ENCODE assay signal across 8 cellular contexts in the genomic region with DNA sequence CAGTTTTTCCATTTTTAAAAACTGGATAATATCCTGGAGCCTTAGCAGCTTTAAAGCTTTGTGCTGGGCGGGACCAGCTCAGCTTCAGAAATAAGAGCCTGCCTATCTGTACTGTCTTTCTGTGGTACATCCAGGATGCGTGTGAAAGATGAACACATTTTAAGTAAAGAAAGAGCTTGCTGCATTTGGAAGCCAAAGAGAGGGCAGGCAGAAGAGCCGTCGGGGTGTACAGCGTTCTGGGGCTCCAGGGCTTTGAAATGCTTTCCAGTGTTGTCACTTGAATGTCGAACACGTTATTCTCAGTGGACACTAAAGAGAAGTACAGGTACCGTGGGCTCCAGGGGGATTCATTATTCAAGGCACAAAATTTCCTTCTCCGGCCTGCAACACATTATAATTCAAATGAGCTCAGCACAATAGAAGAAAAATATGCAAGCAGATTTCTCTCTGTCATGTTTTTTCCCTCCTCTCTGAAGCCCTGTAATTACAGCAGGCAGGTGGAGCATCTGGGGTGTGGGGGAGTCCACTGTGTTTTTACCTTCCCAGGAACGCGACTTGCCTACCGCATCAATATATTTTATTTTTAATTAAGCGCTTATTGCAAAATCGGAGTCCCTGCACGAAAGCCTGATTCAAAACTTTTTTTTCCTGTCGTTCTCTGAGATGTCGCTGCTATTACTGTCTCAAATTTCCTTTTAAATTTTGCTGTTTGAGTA.
DNase-seq lines count a peak whose midpoint lies in the region; ATAC-seq, FAIRE-seq and TF ChIP-seq lines count a peak whose summit lies in the region.

No MANE protein-coding gene starts in this region.

- H3K27ac Mint-ChIP-seq in endothelial cell (ENCODE audit: unreplicated experiment): no peak overlapping the region
- peak overlapping the region in 1 of 10 donors; percentile 57 for H3K27ac Mint-ChIP-seq in naive thymus-derived CD8-positive, alpha-beta T cell

- intact Hi-C loops in heart right ventricle (cut with DNase I) (loop anchor here in 5 of 10 donors (5.0 to 10.0 kb wide), 5 partner anchors 218 to 670 kb away; a partner anchor contains a TSS), left ventricle myocardium superior (cut with micrococcal nuclease) (no loop called here)

- H3K4me1 Mint-ChIP-seq in endothelial cell (ENCODE audit: unreplicated experiment): peaks cover 34% of the 10 kb centered on the region
- H3K4me1 Mint-ChIP-seq in naive thymus-derived CD8-positive, alpha-beta T cell: peaks cover 2 to 28% (median 9%) of the 10 kb centered on the region in 4 donors

- 32 to 36% methylated on average over 17 of the region's 17 CpGs for WGBS in heart right ventricle, 2 donors

- POLR2A ChIA-PET in naive thymus-derived CD8-positive, alpha-beta T cell (lab: Charles Lee): no interaction called here

- DNase-seq in heart right ventricle: no peak
- no peak for DNase-seq in left ventricle myocardium superior
- no peak for DNase-seq in endothelial cell (ENCODE audit: low spot score)
- no peak for DNase-seq in naive thymus-derived CD8-positive, alpha-beta T cell
- DNase-seq in GM12892 (ENCODE audit: insufficient read length): no peak
- no peak for DNase-seq in activated gamma-delta T cell (lab: John Stamatoyannopoulos, UW)

- H3K4me3 ChIP-seq in heart right ventricle: peak overlapping the region; percentile 44 to 73 (median 64)

- no peak for TF ChIP-seq POLR2A in GM12892 (IDR thresholded peaks at IDR 0.05; ENCODE audit: low read depth, low read length)

- TF ChIP-seq CTCF in heart right ventricle (IDR thresholded peaks at IDR 0.05): no peak
- no peak for TF ChIP-seq CTCF in endothelial cell (IDR thresholded peaks at IDR 0.05; ENCODE audit: unreplicated experiment)

- no peaks in the 10 kb centered on the region for H3K9me3 ChIP-seq in heart right ventricle

- H3K36me3 ChIP-seq in heart right ventricle: no peaks in the 10 kb centered on the region

- no peaks in the 10 kb centered on the region for H3K9me3 Mint-ChIP-seq in endothelial cell (ENCODE audit: unreplicated experiment)
- peaks cover 0 to 5% (median 0%) of the 10 kb centered on the region in 9 donors for H3K9me3 Mint-ChIP-seq in naive thymus-derived CD8-positive, alpha-beta T cell

- H3K27me3 ChIP-seq in heart right ventricle: peaks cover 0 to 19% (median 0%) of the 10 kb centered on the region in 7 donors

- peak in 1 of 8 donors; percentile 11 for ATAC-seq in heart right ventricle
- no peak for ATAC-seq in left ventricle myocardium superior
- ATAC-seq in naive thymus-derived CD8-positive, alpha-beta T cell: no peak
- ATAC-seq in GM19351 (IDR thresholded peaks at IDR 0.05; ENCODE audit: unreplicated experiment): no peak
- ATAC-seq in HG02571 (IDR thresholded peaks at IDR 0.05; ENCODE audit: unreplicated experiment): no peak

- H3K4me1 ChIP-seq in heart right ventricle: peaks cover 3 to 36% (median 24%) of the 10 kb centered on the region in 9 donors

- FAIRE-seq in GM12892 (lab: Jason Lieb, UNC): no peak

- no peaks in the 10 kb centered on the region for H3K27me3 Mint-ChIP-seq in endothelial cell (ENCODE audit: unreplicated experiment)
- peaks cover 11 to 38% (median 13%) of the 10 kb centered on the region in 5 donors for H3K27me3 Mint-ChIP-seq in naive thymus-derived CD8-positive, alpha-beta T cell

- H3K36me3 Mint-ChIP-seq in endothelial cell (ENCODE audit: low read depth, unreplicated experiment): no peaks in the 10 kb centered on the region
- H3K36me3 Mint-ChIP-seq in naive thymus-derived CD8-positive, alpha-beta T cell: no peaks in the 10 kb centered on the region

- H3K4me3 Mint-ChIP-seq in endothelial cell (ENCODE audit: unreplicated experiment): peak overlapping the region; percentile 82
- H3K4me3 Mint-ChIP-seq in naive thymus-derived CD8-positive, alpha-beta T cell: peak overlapping the region; percentile 53 to 83 (median 63)

- peak overlapping the region; percentile 73 to 97 (median 90) for H3K27ac ChIP-seq in heart right ventricle
